Comparison of ENCODE assay signal across 8 cellular contexts in genomic region chr6:113854531-113855499, GRCh38. TPM values are rescaled to one million over a fixed set of nuclear protein-coding genes. Genes with fewer than 3 reads are reported as not detected.
A peak's percentile ranks its signal among the peaks of the same experiment; 100 is the strongest.
DNase-seq lines count a peak whose midpoint lies in the region; ATAC-seq and TF ChIP-seq lines count a peak whose summit lies in the region.

No MANE protein-coding gene starts in this region.

- no peaks in the 10 kb centered on the region for H3K27me3 ChIP-seq in BE2C
- H3K27me3 ChIP-seq in transverse colon, result no peaks in the 10 kb centered on the region

- H3K4me3 ChIP-seq in BE2C (ENCODE audit: low read depth, low read length) (peak overlapping the region; percentile 90), mesodermal cell (ENCODE audit: extremely low read depth, insufficient read depth, low read length, poor library complexity, severe bottlenecking) (peak overlapping the region; percentile 99), transverse colon (peak overlapping the region; percentile 56 to 75 (median 74))

- peaks cover 21% of the 10 kb centered on the region for H3K4me1 Mint-ChIP-seq in T-helper 17 cell

- H3K27ac ChIP-seq in mesodermal cell (ENCODE audit: low read depth, low read length, severe bottlenecking), result peak overlapping the region; percentile 98
- peak overlapping the region; percentile 91 to 98 (median 96) for H3K27ac ChIP-seq in transverse colon

- TF ChIP-seq POLR2A in GM18505 (IDR thresholded peaks at IDR 0.05; ENCODE audit: borderline replicate concordance, extremely low read depth, insufficient read depth, insufficient read length) (no peak), transverse colon (IDR thresholded peaks at IDR 0.05) (peak; percentile 43)

- peaks cover 11% of the 10 kb centered on the region for H3K36me3 ChIP-seq in BE2C
- peaks cover 5% of the 10 kb centered on the region for H3K36me3 ChIP-seq in mesodermal cell (ENCODE audit: control insufficient read depth, insufficient read depth, low read length)
- H3K36me3 ChIP-seq in transverse colon, result no peaks in the 10 kb centered on the region

- H3K4me1 ChIP-seq in BE2C, result no peaks in the 10 kb centered on the region; the same call in 1 of the 2 replicates
- peaks cover 5% of the 10 kb centered on the region for H3K4me1 ChIP-seq in mesodermal cell (ENCODE audit: control insufficient read depth, insufficient read depth, low read length, poor library complexity, severe bottlenecking)
- H3K4me1 ChIP-seq in transverse colon, result peaks cover 0 to 21% (median 8%) of the 10 kb centered on the region in 4 donors

- TF ChIP-seq CTCF in BE2C (IDR thresholded peaks at IDR 0.05; ENCODE audit: low read depth, low read length) (peak; percentile 45), transverse colon (IDR thresholded peaks at IDR 0.05) (peak in 2 of 5 experiments; percentile 14 to 28)

- DNase-seq in BE2C (peak; percentile 96), NCI-H1436 treated with DMSO at 0.1 percent for 48 hours (lab: John Stamatoyannopoulos, UW) (peak; percentile 87), T-helper 17 cell (peak in 1 of 3 donors; percentile 13), transverse colon (peak; percentile 87)
- no peak for DNase-seq in activated effector memory CD4-positive, alpha-beta T cell treated with Interleukin-2 at 50 U/mL for 16 hours

- intact Hi-C loops in transverse colon (cut with DNase I; ENCODE audit: low total_unique reads), result loop anchor here (5.0 to 10.0 kb wide), 4 partner anchors 293 to 550 kb away; no protein-coding TSS in a partner anchor

- peak; percentile 24 for ATAC-seq in GM18505 (IDR thresholded peaks at IDR 0.05; ENCODE audit: unreplicated experiment)
- ATAC-seq in T-helper 17 cell, result peak; percentile 17
- ATAC-seq in esophagus mucosa, result peak; percentile 15

- H3K9me3 ChIP-seq in BE2C (no peaks in the 10 kb centered on the region), T-helper 17 cell (ENCODE audit: control insufficient read depth, low read length, poor library complexity, severe bottlenecking) (peaks cover 3% of the 10 kb centered on the region), mesodermal cell (ENCODE audit: control insufficient read depth, low read length) (no peaks in the 10 kb centered on the region), transverse colon (no peaks in the 10 kb centered on the region)

- in situ Hi-C loops in transverse colon (cut with MboI; ENCODE audit: low pct_ligation_motif_present in 1 of 4, low pct_unique_long_range_greater_than_20kb in 1 of 4, low sequenced_read_pairs in 3 of 4), result loop anchor here in 3 of 4 donors (25.0 kb wide), 3 partner anchors 218 to 543 kb away; no protein-coding TSS in a partner anchor

- WGBS in mesodermal cell (ENCODE audit: insufficient coverage in 2 of 2), 2 experiments, result 6 to 7% methylated on average over 13 to 22 of the region's 56 CpGs
- WGBS in transverse colon (ENCODE audit: low coverage in 1 of 2), 2 donors, result 2 to 9% methylated on average over 8 to 52 of the region's 56 CpGs

- H3K36me3 Mint-ChIP-seq in T-helper 17 cell (ENCODE audit: low read depth), result peaks cover 4% of the 10 kb centered on the region

- peaks cover 29% of the 10 kb centered on the region for H3K27me3 Mint-ChIP-seq in T-helper 17 cell

- TF ChIP-seq EP300 in transverse colon (IDR thresholded peaks at IDR 0.05; ENCODE audit: low read depth), result no peak

- H3K4me3 Mint-ChIP-seq in T-helper 17 cell, result peak overlapping the region; percentile 28

- peak overlapping the region; percentile 51 for H3K27ac Mint-ChIP-seq in T-helper 17 cell

RNA-seq across cellular contexts. Expression of gene MARCKS, which starts 2.3 kb away (rescaled TPM):
- 45.7 TPM for polyA plus RNA-seq in BE2C (2012; ENCODE audit: insufficient read depth, insufficient read length, low read depth)
- total RNA-seq in T-helper 17 cell, result 1 to 10 TPM in 1 of 2 donors, under 1 TPM in 1; 0.68 to 4.0 TPM
- total RNA-seq in esophagus mucosa, result 86.2 TPM
- polyA plus RNA-seq in mesodermal cell (2013, experiment 1 of 2), result 144 TPM
- polyA plus RNA-seq in mesodermal cell (2013, experiment 2 of 2), result 145 TPM
- total RNA-seq in transverse colon, result 100 to 1,000 TPM in 2 of 4 donors, 10 to 100 TPM in 2; 64.2 to 118 (median 90.5) TPM

Comparison
In these comparisons a context has a peak if more than half of its experiments do, and no peak if none do; other contexts are left out.
1. RNA of gene MARCKS, which starts 2.3 kb away (total RNA-seq): 64.2 to 118 TPM in transverse colon and 86.2 TPM in esophagus mucosa (single experiment); 0.68 to 4.0 TPM in T-helper 17 cell; every median in the first group is over 10 times any median in the second.
2. Peak in every context shown above with its lines, with median percentiles within 50 percentile points of each other: H3K4me3 ChIP-seq and ATAC-seq.